In genomic region chr11:12112150-12112520, GRCh38 we compare ENCODE assay signal across 11 cellular contexts. TPM values are rescaled to one million over a fixed set of nuclear protein-coding genes. Genes with fewer than 3 reads are reported as not detected.
DNase-seq lines count a peak whose midpoint lies in the region; ATAC-seq, FAIRE-seq and TF ChIP-seq lines count a peak whose summit lies in the region.
"Had no signal": no experiment of that assay in that cellular context is flagged by ENCODE, and none has a peak within 500 bp of the region (broad histone marks: within the 10 kb centered on the region; RNA-seq: fewer than 3 reads in every experiment).

No MANE protein-coding gene starts in this region.

- H3K36me3 ChIP-seq in keratinocyte (ENCODE audit: control insufficient read depth in 2 of 2, extremely low read depth in 1 of 2, insufficient read depth in 2 of 2, low read length in 2 of 2) = peaks cover 16 to 44% of the 10 kb centered on the region in 2 experiments
- no peaks in the 10 kb centered on the region for H3K36me3 ChIP-seq in thyroid gland

- H3K4me3 ChIP-seq in astrocyte of the cerebellum (ENCODE audit: low read depth, low read length) (peak overlapping the region; percentile 79), keratinocyte (ENCODE audit: control insufficient read depth in 2 of 3, extremely low read depth in 1 of 3, insufficient read depth in 2 of 3, low read depth in 1 of 3, low read length in 3 of 3) (peak overlapping the region; percentile 70 to 90 (median 89)), thyroid gland (replicated peaks in 1 of 3) (no peak overlapping the region), foreskin fibroblast (ENCODE audit: low read depth in 1 of 2, low read length in 2 of 2) (peak overlapping the region in 1 of 2 donors; percentile 76)

- H3K36me3 Mint-ChIP-seq in activated CD8-positive, alpha-beta T cell treated with anti-CD3 and anti-CD28 coated beads for 36 hours (ENCODE audit: low read depth) = no peaks in the 10 kb centered on the region
- peaks cover 5% of the 10 kb centered on the region for H3K36me3 Mint-ChIP-seq in activated CD8-positive, alpha-beta T cell treated with anti-CD3 and anti-CD28 coated beads, Interleukin-2, amount 10 ng/mL, durations not matched to agents 7 days and 5 days (ENCODE audit: low read depth)

- POLR2A ChIA-PET in activated CD8-positive, alpha-beta T cell treated with anti-CD3 and anti-CD28 coated beads for 36 hours (lab: Charles Lee) = interaction anchor here (1.0 to 1.8 kb wide), 3 partner anchors 9 to 125 kb away, joined by 3 to 7 read pairs (median 5); no protein-coding TSS in a partner anchor
- POLR2A ChIA-PET in activated CD8-positive, alpha-beta T cell treated with anti-CD3 and anti-CD28 coated beads, Interleukin-2, amount 10 ng/mL, durations not matched to agents 7 days and 5 days (lab: Charles Lee) = no interaction called here

- H3K4me3 Mint-ChIP-seq in activated CD8-positive, alpha-beta T cell treated with anti-CD3 and anti-CD28 coated beads for 36 hours = peak overlapping the region; percentile 71
- H3K4me3 Mint-ChIP-seq in activated CD8-positive, alpha-beta T cell treated with anti-CD3 and anti-CD28 coated beads, Interleukin-2, amount 10 ng/mL, durations not matched to agents 7 days and 5 days = no peak overlapping the region

- H3K27me3 ChIP-seq in keratinocyte (ENCODE audit: control insufficient read depth, extremely low read depth, insufficient read depth, low read length) (no peaks in the 10 kb centered on the region), thyroid gland (no peaks in the 10 kb centered on the region)

- H3K27ac Mint-ChIP-seq in activated CD8-positive, alpha-beta T cell treated with anti-CD3 and anti-CD28 coated beads for 36 hours = no peak overlapping the region
- H3K27ac Mint-ChIP-seq in activated CD8-positive, alpha-beta T cell treated with anti-CD3 and anti-CD28 coated beads, Interleukin-2, amount 10 ng/mL, durations not matched to agents 7 days and 5 days = no peak overlapping the region

- H3K9ac ChIP-seq in keratinocyte (ENCODE audit: control insufficient read depth, extremely low read depth, insufficient read depth, low read length) = peak overlapping the region; percentile 97

- CTCF ChIA-PET in activated CD8-positive, alpha-beta T cell treated with anti-CD3 and anti-CD28 coated beads for 36 hours (lab: Charles Lee) = no interaction called here
- CTCF ChIA-PET in activated CD8-positive, alpha-beta T cell treated with anti-CD3 and anti-CD28 coated beads, Interleukin-2, amount 10 ng/mL, durations not matched to agents 7 days and 5 days (lab: Charles Lee) = no interaction called here

- peaks cover 71% of the 10 kb centered on the region for H3K79me2 ChIP-seq in keratinocyte (ENCODE audit: control insufficient read depth, insufficient read depth, low read length)

- H3K4me1 ChIP-seq in keratinocyte (ENCODE audit: control insufficient read depth, extremely low read depth, insufficient read depth, low read length) (peaks cover 54% of the 10 kb centered on the region), thyroid gland (peaks cover 11 to 21% of the 10 kb centered on the region in 2 donors)

- no peak for DNase-seq in activated CD8-positive, alpha-beta T cell treated with anti-CD3 and anti-CD28 coated beads for 36 hours
- DNase-seq in activated CD8-positive, alpha-beta T cell treated with anti-CD3 and anti-CD28 coated beads, Interleukin-2, amount 10 ng/mL, durations not matched to agents 7 days and 5 days = no peak
- no peak for DNase-seq in astrocyte of the cerebellum (ENCODE audit: low read depth)
- DNase-seq in keratinocyte (ENCODE audit: low read depth, low spot score) = no peak
- DNase-seq in thyroid gland = no peak
- no peak for DNase-seq in G401 (ENCODE audit: low spot score)
- DNase-seq in H54 (ENCODE audit: insufficient read length, low spot score) = no peak
- no peak for DNase-seq in foreskin fibroblast
- DNase-seq: activated CD4-positive, alpha-beta T cell treated with anti-CD3 and anti-CD28 coated beads for 1 hour; caudate nucleus; NCI-H2107 had no signal

- H3K9me3 ChIP-seq in keratinocyte (ENCODE audit: control insufficient read depth, low read depth, low read length) (no peaks in the 10 kb centered on the region), thyroid gland (no peaks in the 10 kb centered on the region)

- H3K9me1 ChIP-seq in keratinocyte (ENCODE audit: control insufficient read depth, extremely low read depth, insufficient read depth, low read length) = peaks cover 5% of the 10 kb centered on the region

- H3K27ac ChIP-seq in keratinocyte (ENCODE audit: control insufficient read depth, insufficient read depth, low read length) (peak overlapping the region; percentile 99), thyroid gland (peak overlapping the region in 2 of 3 donors; percentile 71 to 80)

- H3K27me3 Mint-ChIP-seq in activated CD8-positive, alpha-beta T cell treated with anti-CD3 and anti-CD28 coated beads for 36 hours = no peaks in the 10 kb centered on the region
- no peaks in the 10 kb centered on the region for H3K27me3 Mint-ChIP-seq in activated CD8-positive, alpha-beta T cell treated with anti-CD3 and anti-CD28 coated beads, Interleukin-2, amount 10 ng/mL, durations not matched to agents 7 days and 5 days (ENCODE audit: low read depth)

- in situ Hi-C loops in astrocyte of the cerebellum (cut with HindIII; ENCODE audit: low sequenced_read_pairs) (no loop called here), G401 (cut with HindIII; ENCODE audit: low sequenced_read_pairs) (no loop called here)

- peaks cover 31% of the 10 kb centered on the region for H3K4me1 Mint-ChIP-seq in activated CD8-positive, alpha-beta T cell treated with anti-CD3 and anti-CD28 coated beads for 36 hours (ENCODE audit: low read depth)
- H3K4me1 Mint-ChIP-seq in activated CD8-positive, alpha-beta T cell treated with anti-CD3 and anti-CD28 coated beads, Interleukin-2, amount 10 ng/mL, durations not matched to agents 7 days and 5 days (ENCODE audit: low read depth) = peaks cover 49% of the 10 kb centered on the region

- no peak for TF ChIP-seq POLR2A in thyroid gland (IDR thresholded peaks at IDR 0.05)
- TF ChIP-seq POLR2A in H54 (IDR thresholded peaks at IDR 0.05; ENCODE audit: low read depth, low read length) = no peak

- no peak for TF ChIP-seq CTCF in activated CD8-positive, alpha-beta T cell treated with anti-CD3 and anti-CD28 coated beads for 36 hours (IDR thresholded peaks at IDR 0.05)
- TF ChIP-seq CTCF in astrocyte of the cerebellum (IDR thresholded peaks at IDR 0.05; ENCODE audit: low read depth, low read length, missing control alignments) (no peak), keratinocyte (optimal IDR thresholded peaks at IDR 0.05 in 1 of 3, IDR thresholded peaks at IDR 0.05 in 1 of 3, conservative IDR thresholded peaks at IDR 0.05 in 1 of 3; ENCODE audit: extremely low read depth in 1 of 3, insufficient read depth in 2 of 3, low read length in 3 of 3) (no peak), thyroid gland (IDR thresholded peaks at IDR 0.05) (no peak), foreskin fibroblast (IDR thresholded peaks at IDR 0.05; ENCODE audit: low read depth, low read length) (no peak)

- H2AFZ ChIP-seq in keratinocyte (ENCODE audit: control insufficient read depth, low read length) = no peak overlapping the region

- dilution Hi-C loops in keratinocyte (cut with MboI; ENCODE audit: extremely low pct_ligation_motif_present, low sequenced_read_pairs) = no loop called here

- peak overlapping the region; percentile 98 for H3K4me2 ChIP-seq in keratinocyte (ENCODE audit: control insufficient read depth, extremely low read depth, insufficient read depth, low read depth, low read length)

- no peak for ATAC-seq in activated CD8-positive, alpha-beta T cell treated with anti-CD3 and anti-CD28 coated beads for 36 hours
- no peak for ATAC-seq in activated CD8-positive, alpha-beta T cell treated with anti-CD3 and anti-CD28 coated beads, Interleukin-2, amount 10 ng/mL, durations not matched to agents 7 days and 5 days

- no peaks in the 10 kb centered on the region for H3K9me3 Mint-ChIP-seq in activated CD8-positive, alpha-beta T cell treated with anti-CD3 and anti-CD28 coated beads for 36 hours
- no peaks in the 10 kb centered on the region for H3K9me3 Mint-ChIP-seq in activated CD8-positive, alpha-beta T cell treated with anti-CD3 and anti-CD28 coated beads, Interleukin-2, amount 10 ng/mL, durations not matched to agents 7 days and 5 days (ENCODE audit: insufficient read depth)

- intact Hi-C loops in activated CD8-positive, alpha-beta T cell treated with anti-CD3 and anti-CD28 coated beads for 36 hours (cut with micrococcal nuclease) = no loop called here
- intact Hi-C loops in thyroid gland (cut with DNase I) = loop anchor here (10.0 kb wide), 1 partner anchor 123 kb away; no protein-coding TSS in a partner anchor

- WGBS in thyroid gland, 2 donors = 67 to 100% methylated on average over 1 of the region's 1 CpG

- FAIRE-seq in keratinocyte (lab: Jason Lieb, UNC) (no peak), H54 (lab: Jason Lieb, UNC) (no peak)

- H4K20me1 ChIP-seq in keratinocyte (ENCODE audit: control insufficient read depth, extremely low read depth, insufficient read depth, low read length) = peaks cover 30% of the 10 kb centered on the region

RNA-seq across cellular contexts. Expression of gene MICAL2, which starts 1.7 kb away (rescaled TPM):
- 100 to 1,000 TPM in 1 of 2 experiments, 10 to 100 TPM in 1; 99.8 to 105 TPM for total RNA-seq in activated CD8-positive, alpha-beta T cell treated with anti-CD3 and anti-CD28 coated beads for 36 hours
- total RNA-seq in activated CD8-positive, alpha-beta T cell treated with anti-CD3 and anti-CD28 coated beads, Interleukin-2, amount 10 ng/mL, durations not matched to agents 7 days and 5 days = 10 to 100 TPM; 34.9 to 37.5 TPM
- polyA plus RNA-seq in keratinocyte = 72.7 to 124 TPM (median 83.9 TPM) in 3 replicates
- 172 TPM for polyA plus RNA-seq in keratinocyte (2011; ENCODE audit: low read depth)
- 76.6 and 79.2 TPM in 2 replicates for polyA plus RNA-seq in keratinocyte (2011; cell fraction: cytosol; rRNA removed)
- polyA plus RNA-seq in keratinocyte (2011; cell fraction: nucleus; rRNA removed) = 175 and 197 TPM in 2 replicates
- 52.2 and 143 TPM in 2 replicates for polyA plus RNA-seq in keratinocyte (2012; ENCODE audit: low replicate concordance)
- 218 to 406 TPM (median 316 TPM) in 3 replicates for polyA minus RNA-seq in keratinocyte
- polyA minus RNA-seq in keratinocyte (2011; cell fraction: cytosol; rRNA and poly(A)+ RNA removed) = 176 TPM
- polyA minus RNA-seq in keratinocyte (2011; cell fraction: nucleus; rRNA and poly(A)+ RNA removed) = 292 and 558 TPM in 2 replicates
- 10 to 100 TPM; 27.4 to 63.6 (median 51.9) TPM for total RNA-seq in thyroid gland
- 12.6 and 21.1 TPM in 2 replicates for total RNA-seq in G401 (2014; rRNA removed; shearing (Covaris generic))

Comparison
In these comparisons a context has a peak if more than half of its experiments do, and no peak if none do; other contexts are left out.
1. H3K4me3 ChIP-seq: peak in astrocyte of the cerebellum (single experiment) and keratinocyte (3 of 3); none in thyroid gland (0 of 3).